In genomic region chr17:82022310-82022980, GRCh38 we compare ENCODE assay signal across 8 cellular contexts. TPM values are rescaled to one million over a fixed set of nuclear protein-coding genes. Genes with fewer than 3 reads are reported as not detected.
A peak's percentile ranks its signal among the peaks of the same experiment; 100 is the strongest.
DNase-seq lines count a peak whose midpoint lies in the region; ATAC-seq, FAIRE-seq and TF ChIP-seq lines count a peak whose summit lies in the region.

CENPX (minus strand) TSS chr17:82022878; CDS start chr17:82022861, 17 bp downstream.

- 0% methylated on average over 4 to 49 of the region's 64 CpGs for WGBS in upper lobe of left lung, 2 donors

- peak within 1 kb of the TSS; percentile 98 for H3K4me3 ChIP-seq in bronchial epithelial cell (ENCODE audit: low read depth, low read length)
- peak within 1 kb of the TSS; percentile 90 to 99 (median 97) for H3K4me3 ChIP-seq in upper lobe of left lung

- H3K9me3 ChIP-seq in KOPT-K1 (ENCODE audit: insufficient read depth, low read length, poor library complexity, severe bottlenecking) (no peaks in the 10 kb centered on the region), upper lobe of left lung (no peaks in the 10 kb centered on the region)

- peaks cover 26% of the 10 kb centered on the region for H3K36me3 ChIP-seq in KOPT-K1 (ENCODE audit: insufficient read depth, low read length)
- peaks cover under 1% of the 10 kb centered on the region for H3K36me3 ChIP-seq in bronchial epithelial cell (ENCODE audit: control insufficient read depth, insufficient read depth, low read length)
- H3K36me3 ChIP-seq in upper lobe of left lung: peaks cover 0 to 18% (median under 1%) of the 10 kb centered on the region in 4 donors

- TF ChIP-seq EP300 in upper lobe of left lung (IDR thresholded peaks at IDR 0.05): no peak

- peaks cover 21 to 49% (median 39%) of the 10 kb centered on the region in 4 donors for H3K4me1 ChIP-seq in upper lobe of left lung

- no peak for TF ChIP-seq CTCF in bronchial epithelial cell (IDR thresholded peaks at IDR 0.05; ENCODE audit: insufficient read depth, low read length, severe bottlenecking)
- peak in 1 of 6 experiments; percentile 16 for TF ChIP-seq CTCF in upper lobe of left lung (IDR thresholded peaks at IDR 0.05)

- H3K27ac ChIP-seq in KOPT-K1 (ENCODE audit: low read depth, low read length, poor library complexity, severe bottlenecking) (peak within 1 kb of the TSS; percentile 82), upper lobe of left lung (peak within 1 kb of the TSS; percentile 73 to 91 (median 80))

- H3K27me3 ChIP-seq in bronchial epithelial cell (ENCODE audit: control insufficient read depth, insufficient read depth, low read length) (no peaks in the 10 kb centered on the region), upper lobe of left lung (no peaks in the 10 kb centered on the region)

- FAIRE-seq in bronchial epithelial cell (lab: Jason Lieb, UNC): no peak

- TF ChIP-seq POLR2A in upper lobe of left lung (IDR thresholded peaks at IDR 0.05): peak in 2 of 4 donors; percentile 41 to 72

- DNase-seq in bronchial epithelial cell (ENCODE audit: low read depth) (no peak), lung microvascular endothelial cell (ENCODE audit: low read depth in 2 of 2) (peak in 1 of 2 donors; percentile 19), upper lobe of left lung (no peak), NCI-H1092 (lab: John Stamatoyannopoulos, UW) (no peak), amniotic stem cell (lab: John Stamatoyannopoulos, UW) (no peak)

- ATAC-seq in GM18499 (IDR thresholded peaks at IDR 0.05; ENCODE audit: insufficient read depth, unreplicated experiment): peak; percentile 5
- no peak for ATAC-seq in upper lobe of left lung (ENCODE audit: low FRiP score in 2 of 2)
- ATAC-seq in HG03139 (IDR thresholded peaks at IDR 0.05; ENCODE audit: unreplicated experiment): no peak

RNA-seq across cellular contexts. Expression of gene CENPX, which starts in this region (rescaled TPM):
- total RNA-seq in bronchial epithelial cell: 33.8 and 38.7 TPM in 2 replicates
- total RNA-seq in lung microvascular endothelial cell: 30.1 and 31.5 TPM in 2 replicates
- total RNA-seq in upper lobe of left lung: 10 to 100 TPM; 24.1 to 60.5 (median 47.8) TPM
